ENCODE assay signal across 8 cellular contexts in the genomic region with DNA sequence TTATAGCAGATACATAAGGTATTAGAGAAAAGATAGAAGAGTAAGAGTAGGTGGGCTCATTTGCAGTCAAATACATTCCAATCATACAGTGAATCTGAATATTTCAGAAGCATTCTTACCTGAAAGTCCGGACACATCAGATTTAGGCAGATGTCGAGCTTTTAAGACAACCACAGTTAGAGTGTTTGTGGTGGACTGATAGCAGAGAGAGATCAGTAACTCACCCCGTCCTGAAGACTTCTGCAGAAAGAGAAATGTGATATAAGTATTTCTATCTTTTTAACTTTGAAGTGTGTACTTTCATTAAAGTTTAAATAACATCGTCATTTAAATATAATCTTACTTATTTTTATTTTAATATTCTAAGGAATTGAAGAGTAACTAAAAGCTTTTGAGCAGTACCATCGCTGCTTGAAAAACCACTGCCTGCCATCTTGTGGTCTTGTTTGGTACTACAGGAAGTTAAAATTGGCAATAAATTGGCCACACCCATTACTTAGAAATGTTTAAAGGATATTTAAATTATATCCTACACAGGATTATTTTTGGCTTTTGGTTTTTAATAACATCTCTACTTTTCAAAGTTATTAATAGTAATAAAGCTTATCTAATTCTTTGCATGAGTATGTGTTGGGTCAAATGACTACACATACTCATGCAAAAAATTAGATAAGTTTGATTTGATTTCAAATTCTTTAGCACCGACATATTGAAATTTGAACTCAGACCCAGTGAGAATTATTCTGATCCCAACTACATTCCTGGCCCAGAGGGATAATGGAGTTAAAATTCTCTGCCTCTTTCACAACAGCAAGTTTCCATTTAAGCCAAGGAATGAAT. TPM values are rescaled to one million over a fixed set of nuclear protein-coding genes. Genes with fewer than 3 reads are reported as not detected.
DNase-seq lines count a peak whose midpoint lies in the region; ATAC-seq and TF ChIP-seq lines count a peak whose summit lies in the region.

No MANE protein-coding gene starts in this region.

- no peak overlapping the region for H3K4me3 Mint-ChIP-seq in activated CD8-positive, alpha-beta memory T cell treated with anti-CD3 and anti-CD28 coated beads, Interleukin-2, amount 10 ng/mL, durations not matched to agents 7 days and 5 days

- no peak overlapping the region for H3K4me3 ChIP-seq in cardiac muscle cell
- H3K4me3 ChIP-seq in KMS-11 (IDR thresholded peaks at IDR 0.05; ENCODE audit: insufficient read depth, low read depth, low read length): no peak overlapping the region
- H3K4me3 ChIP-seq in skeletal muscle cell (ENCODE audit: low read depth, low read length): no peak overlapping the region

- CTCF ChIA-PET in activated CD8-positive, alpha-beta memory T cell treated with anti-CD3 and anti-CD28 coated beads, Interleukin-2, amount 10 ng/mL, durations not matched to agents 7 days and 5 days (lab: Charles Lee): interaction anchor here (1.0 to 2.4 kb wide), 5 partner anchors 42 to 1218 kb away, joined by 3 to 19 read pairs (median 4); no protein-coding TSS in a partner anchor

- H3K27ac ChIP-seq in cardiac muscle cell (no peak overlapping the region), KMS-11 (no peak overlapping the region)

- no peaks in the 10 kb centered on the region for H4K20me1 ChIP-seq in KMS-11 (ENCODE audit: insufficient read depth)

- H3K27me3 Mint-ChIP-seq in activated CD8-positive, alpha-beta memory T cell treated with anti-CD3 and anti-CD28 coated beads, Interleukin-2, amount 10 ng/mL, durations not matched to agents 7 days and 5 days: peaks cover 3% of the 10 kb centered on the region

- H3K9me3 ChIP-seq in cardiac muscle cell (ENCODE audit: low read depth): no peaks in the 10 kb centered on the region

- no peaks in the 10 kb centered on the region for H3K79me2 ChIP-seq in KMS-11 (ENCODE audit: insufficient read depth, low read depth)

- no peaks in the 10 kb centered on the region for H3K36me3 Mint-ChIP-seq in activated CD8-positive, alpha-beta memory T cell treated with anti-CD3 and anti-CD28 coated beads, Interleukin-2, amount 10 ng/mL, durations not matched to agents 7 days and 5 days

- ATAC-seq in Right ventricle myocardium inferior: no peak
- ATAC-seq in GM21737 (IDR thresholded peaks at IDR 0.05; ENCODE audit: unreplicated experiment): peak; percentile 59
- ATAC-seq in activated CD8-positive, alpha-beta memory T cell treated with anti-CD3 and anti-CD28 coated beads, Interleukin-2, amount 10 ng/mL, durations not matched to agents 7 days and 5 days: no peak

- TF ChIP-seq CTCF in cardiac muscle cell (IDR thresholded peaks at IDR 0.05; ENCODE audit: low read depth, low read length) (peak; percentile 70), KMS-11 (conservative IDR thresholded peaks at IDR 0.05; ENCODE audit: low read depth, low read length) (no peak; the same call in 1 of the 2 replicates)

- no peaks in the 10 kb centered on the region for H3K27me3 ChIP-seq in cardiac muscle cell
- H3K27me3 ChIP-seq in KMS-11 (ENCODE audit: insufficient read depth, low read depth): no peaks in the 10 kb centered on the region

- peak overlapping the region; percentile 11; the same call in 1 of the 2 replicates for H2AFZ ChIP-seq in KMS-11 (ENCODE audit: low read depth)

- intact Hi-C loops in Right ventricle myocardium inferior (cut with DNase I): loop anchor here (5.0 to 10.0 kb wide), 3 partner anchors 677 to 1160 kb away; no protein-coding TSS in a partner anchor

- no peak overlapping the region for H3K9ac ChIP-seq in KMS-11

- H3K4me2 ChIP-seq in KMS-11: peak overlapping the region; percentile 27

- no peaks in the 10 kb centered on the region for H3K36me3 ChIP-seq in cardiac muscle cell
- no peaks in the 10 kb centered on the region for H3K36me3 ChIP-seq in KMS-11 (ENCODE audit: insufficient read depth)

- H3K4me1 Mint-ChIP-seq in activated CD8-positive, alpha-beta memory T cell treated with anti-CD3 and anti-CD28 coated beads, Interleukin-2, amount 10 ng/mL, durations not matched to agents 7 days and 5 days: no peaks in the 10 kb centered on the region

- DNase-seq in cardiac muscle cell (ENCODE audit: low read depth in 1 of 2, low spot score in 1 of 2) (peak; percentile 52 to 77), Right ventricle myocardium inferior (ENCODE audit: missing footprints) (no peak), SW480 (ENCODE audit: low spot score) (peak; percentile 1), foreskin melanocyte (peak; percentile 37), skeletal muscle cell (ENCODE audit: low read depth) (peak; percentile 9)
- DNase-seq in activated CD8-positive, alpha-beta memory T cell treated with anti-CD3 and anti-CD28 coated beads, Interleukin-2, amount 10 ng/mL, durations not matched to agents 7 days and 5 days: no peak

- no peaks in the 10 kb centered on the region for H3K9me3 Mint-ChIP-seq in activated CD8-positive, alpha-beta memory T cell treated with anti-CD3 and anti-CD28 coated beads, Interleukin-2, amount 10 ng/mL, durations not matched to agents 7 days and 5 days (ENCODE audit: low read depth)

- no peak overlapping the region for H3K27ac Mint-ChIP-seq in activated CD8-positive, alpha-beta memory T cell treated with anti-CD3 and anti-CD28 coated beads, Interleukin-2, amount 10 ng/mL, durations not matched to agents 7 days and 5 days

- H3K4me1 ChIP-seq in cardiac muscle cell (ENCODE audit: low read depth): no peaks in the 10 kb centered on the region
- H3K4me1 ChIP-seq in KMS-11 (ENCODE audit: low read depth, poor library complexity, severe bottlenecking): peaks cover 6% of the 10 kb centered on the region

RNA-seq across cellular contexts. Expression of gene SYT4, which starts 5.5 kb away (rescaled TPM):
- 0.07 TPM in 1 of 2 replicates, not detected in the other for total RNA-seq in cardiac muscle cell
- polyA plus RNA-seq in cardiac muscle cell: 0.17 TPM in 1 of 2 replicates, not detected in the other
- total RNA-seq in Right ventricle myocardium inferior: 1.2 TPM
- total RNA-seq in activated CD8-positive, alpha-beta memory T cell treated with anti-CD3 and anti-CD28 coated beads, Interleukin-2, amount 10 ng/mL, durations not matched to agents 7 days and 5 days: not detected

Comparison
In these comparisons a context has a peak if more than half of its experiments do, and no peak if none do; other contexts are left out.
1. DNase-seq: peak in cardiac muscle cell (2 of 2), SW480 (single experiment), foreskin melanocyte (single experiment) and skeletal muscle cell (single experiment); none in Right ventricle myocardium inferior (single experiment) and activated CD8-positive, alpha-beta memory T cell treated with anti-CD3 and anti-CD28 coated beads, Interleukin-2, amount 10 ng/mL, durations not matched to agents 7 days and 5 days (single experiment).